ENCODE assay signal across 12 cellular contexts in genomic region chr22:35219012-35219411, GRCh38. TPM values are rescaled to one million over a fixed set of nuclear protein-coding genes. Genes with fewer than 3 reads are reported as not detected.
DNase-seq lines count a peak whose midpoint lies in the region; ATAC-seq and TF ChIP-seq lines count a peak whose summit lies in the region.
"Had no signal": no experiment of that assay in that cellular context is flagged by ENCODE, and none has a peak within 500 bp of the region (broad histone marks: within the 10 kb centered on the region; RNA-seq: fewer than 3 reads in every experiment).

No MANE protein-coding gene starts in this region.

- H3K27me3 Mint-ChIP-seq in activated naive CD8-positive, alpha-beta T cell treated with anti-CD3 and anti-CD28 coated beads for 36 hours, result peaks cover 3% of the 10 kb centered on the region

- ATAC-seq in GM18861 (IDR thresholded peaks at IDR 0.05; ENCODE audit: unreplicated experiment), result no peak
- ATAC-seq in left colon, result no peak
- ATAC-seq in HG02763 (IDR thresholded peaks at IDR 0.05; ENCODE audit: unreplicated experiment), result no peak
- ATAC-seq: stimulated activated naive B cell treated with anti-CD40 and anti-IgM and Interleukin-4, amounts not matched to agents 10 μg/mL and 1 μg/mL and 100 μg/mL, for 72 hours had no signal

- no peaks in the 10 kb centered on the region for H3K9me3 Mint-ChIP-seq in activated naive CD8-positive, alpha-beta T cell treated with anti-CD3 and anti-CD28 coated beads for 36 hours
- H3K9me3 Mint-ChIP-seq: activated B cell treated with CpG ODN at 0.5 μM for 24 hours had no signal

- no peak overlapping the region for H3K27ac Mint-ChIP-seq in activated naive CD8-positive, alpha-beta T cell treated with anti-CD3 and anti-CD28 coated beads for 36 hours
- H3K27ac Mint-ChIP-seq: activated B cell treated with CpG ODN at 0.5 μM for 24 hours; stimulated activated naive B cell treated with anti-CD40 and anti-IgM and Interleukin-4, amounts not matched to agents 10 μg/mL and 1 μg/mL and 100 μg/mL, for 72 hours had no signal

- DNase-seq in H4 (ENCODE audit: low spot score) (peak; percentile 69), SW480 (ENCODE audit: low spot score) (peak; percentile 27), fibroblast of the aortic adventitia (ENCODE audit: low read depth) (peak; percentile 6), left colon (no peak)
- no peak for DNase-seq in activated naive CD8-positive, alpha-beta T cell treated with anti-CD3 and anti-CD28 coated beads for 36 hours
- DNase-seq: activated B cell treated with CpG ODN at 0.5 μM for 24 hours; activated naive CD4-positive, alpha-beta T cell treated with anti-CD3 and anti-CD28 coated beads, Interleukin-2, amount 50 U/mL, for 16 hours; esophagus squamous epithelium; sigmoid colon; stimulated activated naive B cell treated with anti-CD40 and anti-IgM and Interleukin-4, amounts not matched to agents 10 μg/mL and 1 μg/mL and 100 μg/mL, for 72 hours had no signal

- no peaks in the 10 kb centered on the region for H3K4me1 Mint-ChIP-seq in activated naive CD8-positive, alpha-beta T cell treated with anti-CD3 and anti-CD28 coated beads for 36 hours
- H3K4me1 Mint-ChIP-seq: activated B cell treated with CpG ODN at 0.5 μM for 24 hours; stimulated activated naive B cell treated with anti-CD40 and anti-IgM and Interleukin-4, amounts not matched to agents 10 μg/mL and 1 μg/mL and 100 μg/mL, for 72 hours had no signal

- no peak overlapping the region for H3K4me3 ChIP-seq in fibroblast of the aortic adventitia (ENCODE audit: low read depth, low read length)
- H3K4me3 ChIP-seq: esophagus squamous epithelium, sigmoid colon had no signal

- H3K4me3 Mint-ChIP-seq in activated naive CD8-positive, alpha-beta T cell treated with anti-CD3 and anti-CD28 coated beads for 36 hours, result no peak overlapping the region
- H3K4me3 Mint-ChIP-seq: activated B cell treated with CpG ODN at 0.5 μM for 24 hours; stimulated activated naive B cell treated with anti-CD40 and anti-IgM and Interleukin-4, amounts not matched to agents 10 μg/mL and 1 μg/mL and 100 μg/mL, for 72 hours had no signal

- no peaks in the 10 kb centered on the region for H3K36me3 Mint-ChIP-seq in activated naive CD8-positive, alpha-beta T cell treated with anti-CD3 and anti-CD28 coated beads for 36 hours
- H3K36me3 Mint-ChIP-seq: stimulated activated naive B cell treated with anti-CD40 and anti-IgM and Interleukin-4, amounts not matched to agents 10 μg/mL and 1 μg/mL and 100 μg/mL, for 72 hours had no signal

- intact Hi-C loops in left colon (cut with DNase I, micrococcal nuclease), result no loop called here

- no peak for TF ChIP-seq CTCF in fibroblast of the aortic adventitia (IDR thresholded peaks at IDR 0.05; ENCODE audit: insufficient read depth, low read length)

RNA-seq across cellular contexts. Expression of gene HMGXB4, which starts 38.3 kb away (rescaled TPM):
- total RNA-seq in H4 (2014; rRNA removed; shearing (Covaris generic)), result 3.3 and 10.2 TPM in 2 replicates
- total RNA-seq in fibroblast of the aortic adventitia (ENCODE audit: low replicate concordance) (23.3 and 29.7 TPM in 2 replicates), left colon (10 to 100 TPM; 16.9 to 19.7 TPM)
- 10 to 100 TPM; 37.2 to 37.5 TPM for total RNA-seq in activated naive CD8-positive, alpha-beta T cell treated with anti-CD3 and anti-CD28 coated beads for 36 hours

Comparison
In these comparisons a context has a peak if more than half of its experiments do, and no peak if none do; other contexts are left out.
1. DNase-seq: peak in H4 (single experiment), SW480 (single experiment) and fibroblast of the aortic adventitia (single experiment); none in left colon (0 of 2) and activated naive CD8-positive, alpha-beta T cell treated with anti-CD3 and anti-CD28 coated beads for 36 hours (single experiment).